ENCODE assay signal across 12 cellular contexts in the genomic region with DNA sequence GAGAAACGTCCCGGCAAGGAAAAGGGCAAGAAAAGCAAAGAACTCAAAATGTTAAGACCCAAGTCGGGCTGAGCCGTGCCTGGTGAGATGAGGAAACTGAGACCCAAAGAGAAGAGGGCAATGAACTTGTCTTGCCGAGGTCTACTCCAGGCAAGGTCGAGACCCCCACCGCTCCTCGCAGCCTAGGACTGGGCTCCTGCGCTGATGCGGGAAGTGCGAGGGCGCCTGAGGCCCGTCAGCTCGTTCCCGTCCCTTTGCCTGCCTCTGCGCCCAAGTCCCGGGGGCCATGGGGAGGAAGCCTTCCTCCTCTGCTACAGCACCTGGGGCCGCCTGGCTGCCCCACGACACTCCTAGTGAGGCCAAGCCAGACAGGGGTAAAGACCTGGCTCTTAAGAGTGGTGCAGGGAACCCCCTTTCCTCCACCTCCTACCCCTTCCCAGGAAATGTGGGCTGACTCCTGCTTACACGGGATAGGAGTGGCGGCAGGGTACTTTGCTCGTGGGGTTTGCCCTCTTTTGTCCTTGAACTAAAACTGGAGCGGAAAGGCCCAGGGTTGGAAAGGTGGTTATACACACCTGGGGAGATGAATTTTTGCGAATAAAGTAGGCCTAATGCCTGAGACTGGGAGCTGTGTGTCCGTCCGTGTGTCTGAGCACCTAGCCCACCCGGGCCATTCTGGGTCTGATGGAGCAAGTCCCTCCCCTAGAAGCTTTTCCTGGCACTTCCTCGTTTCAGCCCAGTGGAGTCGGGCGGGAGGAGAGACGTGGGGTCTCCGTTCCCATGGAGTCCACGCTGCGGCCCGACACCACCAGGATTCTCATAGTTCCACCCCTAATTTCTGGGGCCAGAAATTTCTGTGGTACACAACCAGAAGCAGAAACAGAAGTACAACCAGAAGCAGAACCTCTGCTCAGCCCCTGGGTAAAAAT. TPM values are rescaled to one million over a fixed set of nuclear protein-coding genes. Genes with fewer than 3 reads are reported as not detected.
DNase-seq lines count a peak whose midpoint lies in the region; ATAC-seq, FAIRE-seq and TF ChIP-seq lines count a peak whose summit lies in the region.
"Had no signal": no experiment of that assay in that cellular context is flagged by ENCODE, and none has a peak within 500 bp of the region (broad histone marks: within the 10 kb centered on the region; RNA-seq: fewer than 3 reads in every experiment).

No MANE protein-coding gene starts in this region.

- CTCF ChIA-PET in activated CD4-positive, alpha-beta T cell treated with anti-CD3 and anti-CD28 coated beads, Interleukin-2, amount 10 ng/mL, durations not matched to agents 7 days and 5 days (lab: Charles Lee) = interaction anchor here (0.5 kb wide), 1 partner anchor 686 kb away, joined by 3 read pairs; no protein-coding TSS in a partner anchor

- TF ChIP-seq CTCF in smooth muscle cell (IDR thresholded peaks at IDR 0.05; ENCODE audit: borderline replicate concordance, insufficient read depth, poor library complexity, severe bottlenecking) = no peak

- no peak overlapping the region for H3K27ac Mint-ChIP-seq in activated CD4-positive, alpha-beta T cell treated with anti-CD3 and anti-CD28 coated beads, Interleukin-2, amount 10 ng/mL, durations not matched to agents 24 days and 14 days
- no peak overlapping the region for H3K27ac Mint-ChIP-seq in activated CD4-positive, alpha-beta T cell treated with anti-CD3 and anti-CD28 coated beads, Interleukin-2, amount 10 ng/mL, durations not matched to agents 7 days and 5 days
- H3K27ac Mint-ChIP-seq in activated T-helper 17 cell treated with anti-CD3 and anti-CD28 coated beads, Interleukin-2, amount 50 U/mL, for 72 hours = no peak overlapping the region

- peak overlapping the region; percentile 78 for H3K4me3 Mint-ChIP-seq in activated CD4-positive, alpha-beta T cell treated with anti-CD3 and anti-CD28 coated beads, Interleukin-2, amount 10 ng/mL, durations not matched to agents 24 days and 14 days
- no peak overlapping the region for H3K4me3 Mint-ChIP-seq in activated CD4-positive, alpha-beta T cell treated with anti-CD3 and anti-CD28 coated beads, Interleukin-2, amount 10 ng/mL, durations not matched to agents 7 days and 5 days
- H3K4me3 Mint-ChIP-seq in activated T-helper 17 cell treated with anti-CD3 and anti-CD28 coated beads, Interleukin-2, amount 50 U/mL, for 72 hours = peak overlapping the region; percentile 71

- intact Hi-C loops in activated CD4-positive, alpha-beta T cell treated with anti-CD3 and anti-CD28 coated beads, Interleukin-2, amount 10 ng/mL, durations not matched to agents 24 days and 14 days (cut with micrococcal nuclease) = no loop called here

- H3K36me3 Mint-ChIP-seq in activated CD4-positive, alpha-beta T cell treated with anti-CD3 and anti-CD28 coated beads, Interleukin-2, amount 10 ng/mL, durations not matched to agents 24 days and 14 days (ENCODE audit: low read depth) = no peaks in the 10 kb centered on the region
- H3K36me3 Mint-ChIP-seq in activated CD4-positive, alpha-beta T cell treated with anti-CD3 and anti-CD28 coated beads, Interleukin-2, amount 10 ng/mL, durations not matched to agents 7 days and 5 days (ENCODE audit: low read depth) = no peaks in the 10 kb centered on the region
- no peaks in the 10 kb centered on the region for H3K36me3 Mint-ChIP-seq in activated T-helper 17 cell treated with anti-CD3 and anti-CD28 coated beads, Interleukin-2, amount 50 U/mL, for 72 hours (ENCODE audit: low read depth)

- H3K9me3 ChIP-seq in iPS-15b (ENCODE audit: control insufficient read depth, insufficient read depth, low read length) (no peaks in the 10 kb centered on the region), smooth muscle cell (replicated peaks; ENCODE audit: low read depth) (no peaks in the 10 kb centered on the region)

- H3K79me2 ChIP-seq in smooth muscle cell (ENCODE audit: low read depth) = no peaks in the 10 kb centered on the region

- H3K4me3 ChIP-seq in iPS-15b (ENCODE audit: low read depth, low read length) = peak overlapping the region; percentile 76
- H3K4me3 ChIP-seq in smooth muscle cell = peak overlapping the region; percentile 57

- H2AFZ ChIP-seq in smooth muscle cell (ENCODE audit: low read depth) = peak overlapping the region; percentile 86

- H3K27me3 ChIP-seq in iPS-15b (ENCODE audit: control insufficient read depth, insufficient read depth, low read length) = peaks cover 78% of the 10 kb centered on the region
- H3K27me3 ChIP-seq in smooth muscle cell (ENCODE audit: low read depth) = peaks cover 91% of the 10 kb centered on the region

- peaks cover 20% of the 10 kb centered on the region for H3K4me1 ChIP-seq in iPS-15b (ENCODE audit: control insufficient read depth, insufficient read depth, low read length)
- peaks cover 18% of the 10 kb centered on the region for H3K4me1 ChIP-seq in smooth muscle cell (ENCODE audit: low read depth)

- H3K9ac ChIP-seq in iPS-15b (ENCODE audit: low read depth, low read length) = peak overlapping the region; percentile 3
- no peak overlapping the region for H3K9ac ChIP-seq in smooth muscle cell (ENCODE audit: low read depth)

- H3K9me3 Mint-ChIP-seq in activated CD4-positive, alpha-beta T cell treated with anti-CD3 and anti-CD28 coated beads, Interleukin-2, amount 10 ng/mL, durations not matched to agents 24 days and 14 days = no peaks in the 10 kb centered on the region
- no peaks in the 10 kb centered on the region for H3K9me3 Mint-ChIP-seq in activated CD4-positive, alpha-beta T cell treated with anti-CD3 and anti-CD28 coated beads, Interleukin-2, amount 10 ng/mL, durations not matched to agents 7 days and 5 days
- H3K9me3 Mint-ChIP-seq in activated T-helper 17 cell treated with anti-CD3 and anti-CD28 coated beads, Interleukin-2, amount 50 U/mL, for 72 hours = no peaks in the 10 kb centered on the region

- peaks cover 7% of the 10 kb centered on the region for H4K20me1 ChIP-seq in smooth muscle cell (ENCODE audit: low read depth)

- POLR2A ChIA-PET in activated CD4-positive, alpha-beta T cell treated with anti-CD3 and anti-CD28 coated beads, Interleukin-2, amount 10 ng/mL, durations not matched to agents 7 days and 5 days (lab: Charles Lee) = no interaction called here

- H3F3A ChIP-seq in smooth muscle cell (ENCODE audit: low read depth) = no peaks in the 10 kb centered on the region

- no peak for DNase-seq in activated CD4-positive, alpha-beta T cell treated with anti-CD3 and anti-CD28 coated beads, Interleukin-2, amount 10 ng/mL, durations not matched to agents 24 days and 14 days
- DNase-seq in activated CD4-positive, alpha-beta T cell treated with anti-CD3 and anti-CD28 coated beads, Interleukin-2, amount 10 ng/mL, durations not matched to agents 7 days and 5 days = no peak
- DNase-seq in smooth muscle cell (lab: John Stamatoyannopoulos, UW; ENCODE audit: unreplicated experiment) (no peak), GM19239 (ENCODE audit: insufficient read length, low spot score) (no peak), globus pallidus (ENCODE audit: low spot score) (no peak)
- DNase-seq: kidney, MV-4-11 had no signal

- no peak for ATAC-seq in activated T-helper 17 cell treated with anti-CD3 and anti-CD28 coated beads, Interleukin-2, amount 50 U/mL, for 72 hours (replicated peaks)
- ATAC-seq in GM19397 (IDR thresholded peaks at IDR 0.05; ENCODE audit: unreplicated experiment) = no peak

- H3K36me3 ChIP-seq in iPS-15b (ENCODE audit: control insufficient read depth, insufficient read depth, low read length) = no peaks in the 10 kb centered on the region
- H3K36me3 ChIP-seq in smooth muscle cell (ENCODE audit: low read depth) = no peaks in the 10 kb centered on the region

- FAIRE-seq in GM19239 (lab: Jason Lieb, UNC) = no peak
- FAIRE-seq: A204.1, kidney had no signal

- no peak overlapping the region for H3K27ac ChIP-seq in smooth muscle cell (ENCODE audit: low read depth)

- peak overlapping the region; percentile 98 for H3K4me2 ChIP-seq in smooth muscle cell

- peaks cover 17% of the 10 kb centered on the region for H3K4me1 Mint-ChIP-seq in activated CD4-positive, alpha-beta T cell treated with anti-CD3 and anti-CD28 coated beads, Interleukin-2, amount 10 ng/mL, durations not matched to agents 24 days and 14 days
- peaks cover 12% of the 10 kb centered on the region for H3K4me1 Mint-ChIP-seq in activated CD4-positive, alpha-beta T cell treated with anti-CD3 and anti-CD28 coated beads, Interleukin-2, amount 10 ng/mL, durations not matched to agents 7 days and 5 days
- peaks cover 6% of the 10 kb centered on the region for H3K4me1 Mint-ChIP-seq in activated T-helper 17 cell treated with anti-CD3 and anti-CD28 coated beads, Interleukin-2, amount 50 U/mL, for 72 hours

- 11% methylated on average over 35 of the region's 35 CpGs for WGBS in smooth muscle cell (ENCODE audit: low lambda C conversion rate)

- peaks cover 77% of the 10 kb centered on the region for H3K27me3 Mint-ChIP-seq in activated CD4-positive, alpha-beta T cell treated with anti-CD3 and anti-CD28 coated beads, Interleukin-2, amount 10 ng/mL, durations not matched to agents 24 days and 14 days
- peaks cover 66% of the 10 kb centered on the region for H3K27me3 Mint-ChIP-seq in activated CD4-positive, alpha-beta T cell treated with anti-CD3 and anti-CD28 coated beads, Interleukin-2, amount 10 ng/mL, durations not matched to agents 7 days and 5 days
- H3K27me3 Mint-ChIP-seq in activated T-helper 17 cell treated with anti-CD3 and anti-CD28 coated beads, Interleukin-2, amount 50 U/mL, for 72 hours = peaks cover 45% of the 10 kb centered on the region

RNA-seq across cellular contexts. Expression of a gene that starts 1.1 kb away (rescaled TPM):
- total RNA-seq in activated CD4-positive, alpha-beta T cell treated with anti-CD3 and anti-CD28 coated beads, Interleukin-2, amount 10 ng/mL, durations not matched to agents 24 days and 14 days = not detected in 2 replicates
- not detected for total RNA-seq in activated CD4-positive, alpha-beta T cell treated with anti-CD3 and anti-CD28 coated beads, Interleukin-2, amount 10 ng/mL, durations not matched to agents 7 days and 5 days
- total RNA-seq in activated T-helper 17 cell treated with anti-CD3 and anti-CD28 coated beads, Interleukin-2, amount 50 U/mL, for 72 hours = not detected
- not detected in 2 replicates for total RNA-seq in smooth muscle cell
- 0.08 and 0.40 TPM in 2 replicates for polyA plus RNA-seq in smooth muscle cell
- total RNA-seq: ureter had no signal

RNA-seq across cellular contexts. Expression of a gene that starts 38.7 kb away (rescaled TPM):
- 48.6 and 57.2 TPM in 2 replicates for total RNA-seq in activated CD4-positive, alpha-beta T cell treated with anti-CD3 and anti-CD28 coated beads, Interleukin-2, amount 10 ng/mL, durations not matched to agents 24 days and 14 days
- 10 to 100 TPM; 31.2 to 35.6 TPM for total RNA-seq in activated CD4-positive, alpha-beta T cell treated with anti-CD3 and anti-CD28 coated beads, Interleukin-2, amount 10 ng/mL, durations not matched to agents 7 days and 5 days
- total RNA-seq in activated T-helper 17 cell treated with anti-CD3 and anti-CD28 coated beads, Interleukin-2, amount 50 U/mL, for 72 hours = 10 to 100 TPM; 14.6 to 34.4 TPM
- total RNA-seq in smooth muscle cell = 15.2 and 15.4 TPM in 2 replicates
- 10.5 and 17.0 TPM in 2 replicates for polyA plus RNA-seq in smooth muscle cell
